ENCODE assay signal across 18 cellular contexts in genomic region chr20:10319855-10320254, GRCh38.
"Had no signal": no experiment of that assay in that cellular context is flagged by ENCODE, and none has a peak within 500 bp of the region (broad histone marks: within the 10 kb centered on the region; RNA-seq: fewer than 3 reads in every experiment).

No MANE protein-coding gene starts in this region.

- DNase-seq: activated CD4-positive, alpha-beta T cell treated with anti-CD3 and anti-CD28 coated beads, Interleukin-2, amount 50 U/mL, for 1 hour; activated CD4-positive, CD25-positive, alpha-beta regulatory T cell treated with anti-CD3 and anti-CD28 coated beads, Interleukin-2, amount 50 U/mL, for 72 hours; activated CD8-positive, alpha-beta memory T cell treated with anti-CD3 and anti-CD28 coated beads, Interleukin-2, amount 50 U/mL, for 4 hours; activated effector memory CD4-positive, alpha-beta T cell treated with anti-CD3 and anti-CD28 coated beads, Interleukin-2, amount 50 U/mL, for 16 hours; activated T-cell treated with anti-CD3 and anti-CD28 coated beads, Interleukin-2, amount 50 U/mL, for 48 hours; foreskin melanocyte; glutamatergic neuron; left lung; midbrain; T-helper 1 cell; T1000; transverse colon; uterus had no signal

- H3K4me3 ChIP-seq: dorsolateral prefrontal cortex, left lung, transverse colon, uterus had no signal

- H3K27ac ChIP-seq: epithelial cell of prostate, left lung, transverse colon, uterus had no signal

- H3K36me3 ChIP-seq: left lung, transverse colon, uterus had no signal

- ATAC-seq: left lung had no signal

- H3K9me3 ChIP-seq: uterus had no signal

- H3K4me1 Mint-ChIP-seq: activated naive CD4-positive, alpha-beta T cell treated with anti-CD3 and anti-CD28 coated beads, Interleukin-2, amount 50 U/mL, for 24 hours had no signal

- H3K4me1 ChIP-seq: left lung, transverse colon, uterus had no signal

- H3K27ac Mint-ChIP-seq: activated naive CD4-positive, alpha-beta T cell treated with anti-CD3 and anti-CD28 coated beads, Interleukin-2, amount 50 U/mL, for 24 hours; nephron; stimulated activated naive CD8-positive, alpha-beta T cell treated with anti-CD3 and anti-CD28 coated beads, Interleukin-15, Interleukin-2, amounts not matched to agents 100 ng/mL and 50 ng/mL, for 24 hours had no signal

- H3K27me3 ChIP-seq: dorsolateral prefrontal cortex, left lung, transverse colon, uterus had no signal

- H3K4me3 Mint-ChIP-seq: activated naive CD4-positive, alpha-beta T cell treated with anti-CD3 and anti-CD28 coated beads, Interleukin-2, amount 50 U/mL, for 24 hours; nephron; stimulated activated naive CD8-positive, alpha-beta T cell treated with anti-CD3 and anti-CD28 coated beads, Interleukin-15, Interleukin-2, amounts not matched to agents 100 ng/mL and 50 ng/mL, for 24 hours had no signal
